ENCODE assay signal across 12 cellular contexts in genomic region chr9:130215341-130216119, GRCh38. TPM values are rescaled to one million over a fixed set of nuclear protein-coding genes. Genes with fewer than 3 reads are reported as not detected.
DNase-seq lines count a peak whose midpoint lies in the region; ATAC-seq, FAIRE-seq and TF ChIP-seq lines count a peak whose summit lies in the region.
"Had no signal": no experiment of that assay in that cellular context is flagged by ENCODE, and none has a peak within 500 bp of the region (broad histone marks: within the 10 kb centered on the region; RNA-seq: fewer than 3 reads in every experiment).

No MANE protein-coding gene starts in this region.

- TF ChIP-seq EP300 in HepG2 (IDR thresholded peaks at IDR 0.05; ENCODE audit: low read depth in 2 of 2, low read length in 2 of 2) (no peak), HepG2 (CRISPR knock-in tag; IDR thresholded peaks at IDR 0.05; ENCODE audit: borderline replicate concordance) (no peak)

- H3K4me3 ChIP-seq in HepG2 (replicated peaks in 1 of 3; ENCODE audit: insufficient read depth in 1 of 3, low read depth in 2 of 3, low read length in 3 of 3) (no peak overlapping the region), right lobe of liver (no peak overlapping the region), adrenal gland (no peak overlapping the region), iPS-15b (ENCODE audit: low read depth, low read length) (no peak overlapping the region)
- H3K4me3 ChIP-seq: ovary had no signal

- H3K36me3 ChIP-seq in HepG2 (replicated peaks in 1 of 2; ENCODE audit: control insufficient read depth in 1 of 2, insufficient read depth in 2 of 2, low read length in 2 of 2) = no peaks in the 10 kb centered on the region
- H3K36me3 ChIP-seq in right lobe of liver = no peaks in the 10 kb centered on the region
- H3K36me3 ChIP-seq in adrenal gland (replicated peaks in 1 of 2) = peaks cover 0 to 12% of the 10 kb centered on the region in 2 donors
- peaks cover 8% of the 10 kb centered on the region for H3K36me3 ChIP-seq in iPS-15b (ENCODE audit: control insufficient read depth, insufficient read depth, low read length)
- H3K36me3 ChIP-seq: ovary had no signal

- TF ChIP-seq CTCF in HepG2 (CRISPR knock-in tag; IDR thresholded peaks at IDR 0.05) (no peak), right lobe of liver (IDR thresholded peaks at IDR 0.05) (no peak), adrenal gland (IDR thresholded peaks at IDR 0.05) (no peak), GM20000 (IDR thresholded peaks at IDR 0.05; ENCODE audit: extremely low read depth, missing control alignments) (no peak)

- FAIRE-seq in HepG2 (lab: Jason Lieb, UNC) (no peak), urothelium cell line (lab: Jason Lieb, UNC) (no peak)

- H3K79me2 ChIP-seq in HepG2 (ENCODE audit: insufficient read depth, low read length) = no peaks in the 10 kb centered on the region

- POLR2A ChIA-PET in HepG2 (lab: Yijun Ruan, JAX) = no interaction called here

- H3K4me1 ChIP-seq in HepG2 (ENCODE audit: insufficient read depth, low read length) (no peaks in the 10 kb centered on the region), right lobe of liver (no peaks in the 10 kb centered on the region), adrenal gland (replicated peaks in 1 of 2) (peaks cover 0 to 6% of the 10 kb centered on the region in 2 donors), iPS-15b (ENCODE audit: control insufficient read depth, insufficient read depth, low read length) (no peaks in the 10 kb centered on the region)

- H4K20me1 ChIP-seq in HepG2 (ENCODE audit: insufficient read depth, low read length) = no peaks in the 10 kb centered on the region

- DNase-seq in HepG2 (ENCODE audit: low spot score) (no peak), right lobe of liver (no peak), adrenal gland (peak in 5 of 7 donors; percentile 49 to 75 (median 63)), urothelium cell line (ENCODE audit: low spot score) (peak; percentile 48), NOMO-1 treated with dmso at 0.1 percent for 144 hours (lab: John Stamatoyannopoulos, UW; ENCODE audit: unreplicated experiment) (no peak), GM20000 (ENCODE audit: low spot score) (no peak)
- DNase-seq: activated T-cell treated with anti-CD3 and anti-CD28 coated beads, Interleukin-2, amount 50 U/mL, for 4 hours; NCI-H524 treated with DMSO at 0.1 percent for 48 hours; ovary; T-helper 17 cell had no signal

- intact Hi-C loops in HepG2 (cut with micrococcal nuclease; ENCODE audit: unreplicated experiment) (no loop called here), right lobe of liver (cut with DNase I) (no loop called here), adrenal gland (cut with DNase I) (no loop called here)

- H3K9me3 ChIP-seq in HepG2 (ENCODE audit: low read length) = no peaks in the 10 kb centered on the region
- H3K9me3 ChIP-seq in right lobe of liver = no peaks in the 10 kb centered on the region
- no peaks in the 10 kb centered on the region for H3K9me3 ChIP-seq in adrenal gland (replicated peaks in 1 of 3)
- no peaks in the 10 kb centered on the region for H3K9me3 ChIP-seq in iPS-15b (ENCODE audit: control insufficient read depth, insufficient read depth, low read length)
- H3K9me3 ChIP-seq: ovary had no signal

- WGBS in HepG2 (ENCODE audit: low lambda C conversion rate) = 73% methylated on average over 8 of the region's 16 CpGs
- WGBS in right lobe of liver (ENCODE audit: insufficient coverage, low coverage, low lambda C conversion rate, missing lambda C conversion rate) = no CpG with 5 or more reads among the region's 16 CpGs
- 75 to 89% (median 79%) methylated on average over 11 to 16 of the region's 16 CpGs for WGBS in adrenal gland, 4 donors

- H3K4me2 ChIP-seq in HepG2 (ENCODE audit: low read depth, low read length) = no peak overlapping the region

- no peak overlapping the region for H3K9ac ChIP-seq in HepG2 (ENCODE audit: insufficient read depth, low read depth, low read length)
- H3K9ac ChIP-seq in iPS-15b (ENCODE audit: low read depth, low read length) = peak overlapping the region; percentile 12

- TF ChIP-seq RAD21 in HepG2 (CRISPR knock-in tag; IDR thresholded peaks at IDR 0.05) = no peak

- H3K27ac ChIP-seq in HepG2 (ENCODE audit: extremely low read length, insufficient read depth, low read length) = no peak overlapping the region
- H3K27ac ChIP-seq in right lobe of liver = no peak overlapping the region
- peak overlapping the region in 1 of 5 donors; percentile 34 for H3K27ac ChIP-seq in adrenal gland
- H3K27ac ChIP-seq: ovary had no signal

- ATAC-seq in HepG2 = no peak
- ATAC-seq in right lobe of liver = no peak
- ATAC-seq in HG03432 (IDR thresholded peaks at IDR 0.05; ENCODE audit: unreplicated experiment) = no peak
- ATAC-seq: activated T-cell treated with anti-CD3 and anti-CD28 coated beads, Interleukin-2, amount 50 U/mL, for 4 hours; T-helper 17 cell had no signal

- in situ Hi-C loops in HepG2 (cut with HindIII; ENCODE audit: extremely low pct_ligation_motif_present, low pct_unique_long_range_greater_than_20kb) = no loop called here

- TF ChIP-seq POLR2A in HepG2 (IDR thresholded peaks at IDR 0.05; ENCODE audit: insufficient read depth in 1 of 2, low read depth in 2 of 2, low read length in 2 of 2) (no peak), right lobe of liver (IDR thresholded peaks at IDR 0.05) (no peak), adrenal gland (IDR thresholded peaks at IDR 0.05) (no peak)

- no peaks in the 10 kb centered on the region for H3K27me3 ChIP-seq in HepG2 (ENCODE audit: control insufficient read depth in 1 of 2, insufficient read depth in 2 of 2, low read length in 2 of 2)
- no peaks in the 10 kb centered on the region for H3K27me3 ChIP-seq in right lobe of liver
- no peaks in the 10 kb centered on the region for H3K27me3 ChIP-seq in adrenal gland
- H3K27me3 ChIP-seq in iPS-15b (ENCODE audit: control insufficient read depth, insufficient read depth, low read length) = no peaks in the 10 kb centered on the region
- H3K27me3 ChIP-seq: ovary had no signal

- CTCF ChIA-PET in HepG2 (lab: Yijun Ruan, JAX; ENCODE audit: low intra/inter-chr PET ratio, low total read pairs) = no interaction called here

- BruUV-seq in HepG2 (replicated peaks; lab: Mats Ljungman, UMichigan) = no TSS peak

- H2AFZ ChIP-seq in HepG2 (ENCODE audit: low read length) = no peak overlapping the region

RNA-seq across cellular contexts. Expression of gene NCS1, which starts 43.3 kb away (rescaled TPM):
- total RNA-seq in HepG2 (2016; rRNA removed; fragmentation: Illumina TruSeq; extraction: Trizol) (6.1 and 6.9 TPM in 2 replicates), right lobe of liver (1 to 10 TPM; 1.6 to 3.3 (median 2.8) TPM), adrenal gland (10 to 100 TPM; 21.7 to 87.6 (median 44.5) TPM)
- 6.7 and 7.8 TPM in 2 replicates for total RNA-seq in HepG2 (2016; cell fraction: cytosol; rRNA removed; fragmentation: Illumina TruSeq; extraction: Trizol; ENCODE audit: low read depth)
- 5.1 and 5.3 TPM in 2 replicates for total RNA-seq in HepG2 (2016; cell fraction: insoluble cytoplasmic fraction; rRNA removed; fragmentation: Illumina TruSeq; extraction: Trizol)
- total RNA-seq in HepG2 (2016; cell fraction: membrane; rRNA removed; fragmentation: Illumina TruSeq; extraction: Trizol) = 12.6 and 14.1 TPM in 2 replicates
- 2.1 and 3.4 TPM in 2 replicates for total RNA-seq in HepG2 (2016; cell fraction: nucleus; rRNA removed; fragmentation: Illumina TruSeq; extraction: Trizol)
- polyA plus RNA-seq in HepG2 (2011; rRNA removed) (4.1 and 4.7 TPM in 2 replicates), adrenal gland (10 to 100 TPM; 18.5 to 33.8 (median 21.8) TPM)
- polyA plus RNA-seq in HepG2 (2011; cell fraction: cytosol; rRNA removed) = 3.9 TPM in 2 replicates
- polyA plus RNA-seq in HepG2 (2011; cell fraction: nucleus; rRNA removed) = 1.7 and 2.5 TPM in 2 replicates
- polyA plus RNA-seq in HepG2 (2012) = 1.4 and 1.6 TPM in 2 replicates
- polyA plus RNA-seq in HepG2 (2016; cell fraction: cytosol; fragmentation: Illumina TruSeq; extraction: Trizol; ENCODE audit: low read depth) = 17.2 and 18.8 TPM in 2 replicates
- polyA plus RNA-seq in HepG2 (2016; cell fraction: insoluble cytoplasmic fraction; fragmentation: Illumina TruSeq; extraction: Trizol; ENCODE audit: low read depth) = 7.4 and 8.4 TPM in 2 replicates
- 16.6 and 20.9 TPM in 2 replicates for polyA plus RNA-seq in HepG2 (2016; cell fraction: membrane; fragmentation: Illumina TruSeq; extraction: Trizol; ENCODE audit: low read depth)
- polyA plus RNA-seq in HepG2 (2016; cell fraction: nucleus; fragmentation: Illumina TruSeq; extraction: Trizol; ENCODE audit: insufficient read depth, low read depth) = 6.6 and 7.1 TPM in 2 replicates
- 5.0 and 83.3 TPM in 2 replicates for polyA minus RNA-seq in HepG2 (2011; rRNA and poly(A)+ RNA removed; ENCODE audit: low replicate concordance)
- 2.5 and 3.3 TPM in 2 replicates for polyA minus RNA-seq in HepG2 (2011; cell fraction: cytosol; rRNA and poly(A)+ RNA removed)
- polyA minus RNA-seq in HepG2 (2011; cell fraction: nucleus; rRNA and poly(A)+ RNA removed) = 0.99 and 1.0 TPM in 2 replicates

RNA-seq across cellular contexts. Expression of gene HMCN2, which starts 50.0 kb away (rescaled TPM):
- total RNA-seq in HepG2 (2016; rRNA removed; fragmentation: Illumina TruSeq; extraction: Trizol) = 0.09 TPM in 1 of 2 replicates, not detected in the other
- 0.09 TPM in 1 of 2 replicates, not detected in the other for total RNA-seq in HepG2 (2016; cell fraction: cytosol; rRNA removed; fragmentation: Illumina TruSeq; extraction: Trizol; ENCODE audit: low read depth)
- total RNA-seq in HepG2 (2016; cell fraction: insoluble cytoplasmic fraction; rRNA removed; fragmentation: Illumina TruSeq; extraction: Trizol) = 0.02 TPM in 1 of 2 replicates, not detected in the other
- total RNA-seq in HepG2 (2016; cell fraction: membrane; rRNA removed; fragmentation: Illumina TruSeq; extraction: Trizol) = not detected in 2 replicates
- not detected in 2 replicates for total RNA-seq in HepG2 (2016; cell fraction: nucleus; rRNA removed; fragmentation: Illumina TruSeq; extraction: Trizol)
- 0.09 TPM in 1 of 2 replicates, not detected in the other for polyA plus RNA-seq in HepG2 (2011; rRNA removed)
- 0.01 TPM in 1 of 2 replicates, not detected in the other for polyA plus RNA-seq in HepG2 (2011; cell fraction: cytosol; rRNA removed)
- 0.06 and 0.14 TPM in 2 replicates for polyA plus RNA-seq in HepG2 (2011; cell fraction: nucleus; rRNA removed)
- not detected in 2 replicates for polyA plus RNA-seq in HepG2 (2012)
- not detected in 2 replicates for polyA plus RNA-seq in HepG2 (2016; cell fraction: cytosol; fragmentation: Illumina TruSeq; extraction: Trizol; ENCODE audit: low read depth)
- polyA plus RNA-seq in HepG2 (2016; cell fraction: insoluble cytoplasmic fraction; fragmentation: Illumina TruSeq; extraction: Trizol; ENCODE audit: low read depth) = not detected in 2 replicates
- polyA plus RNA-seq in HepG2 (2016; cell fraction: membrane; fragmentation: Illumina TruSeq; extraction: Trizol; ENCODE audit: low read depth) = not detected in 2 replicates
- not detected in 2 replicates for polyA plus RNA-seq in HepG2 (2016; cell fraction: nucleus; fragmentation: Illumina TruSeq; extraction: Trizol; ENCODE audit: insufficient read depth, low read depth)
- polyA minus RNA-seq in HepG2 (2011; rRNA and poly(A)+ RNA removed; ENCODE audit: low replicate concordance) = 0.35 TPM in 1 of 2 replicates, not detected in the other
- polyA minus RNA-seq in HepG2 (2011; cell fraction: cytosol; rRNA and poly(A)+ RNA removed) = not detected in 2 replicates
- not detected in 2 replicates for polyA minus RNA-seq in HepG2 (2011; cell fraction: nucleus; rRNA and poly(A)+ RNA removed)
- total RNA-seq in right lobe of liver = 1 to 10 TPM in 4 of 6 experiments, under 1 TPM in 2; 0.31 to 2.0 (median 1.1) TPM
- total RNA-seq in adrenal gland = under 1 TPM in 7 of 8 donors, not detected in 1; 0.13 to 0.66 (median 0.42) TPM
- 10 to 100 TPM in 1 of 3 donors, 1 to 10 TPM in 1, under 1 TPM in 1; 0.05 to 25.8 (median 2.8) TPM for polyA plus RNA-seq in adrenal gland

Comparison
In these comparisons a context has a peak if more than half of its experiments do, and no peak if none do; other contexts are left out.
1. DNase-seq: peak in adrenal gland (5 of 7) and urothelium cell line (single experiment); none in HepG2 (single experiment), right lobe of liver (0 of 3), NOMO-1 treated with dmso at 0.1 percent for 144 hours (single experiment) and GM20000 (single experiment).